33 cellular contexts compared by ENCODE assay signal in the genomic region with DNA sequence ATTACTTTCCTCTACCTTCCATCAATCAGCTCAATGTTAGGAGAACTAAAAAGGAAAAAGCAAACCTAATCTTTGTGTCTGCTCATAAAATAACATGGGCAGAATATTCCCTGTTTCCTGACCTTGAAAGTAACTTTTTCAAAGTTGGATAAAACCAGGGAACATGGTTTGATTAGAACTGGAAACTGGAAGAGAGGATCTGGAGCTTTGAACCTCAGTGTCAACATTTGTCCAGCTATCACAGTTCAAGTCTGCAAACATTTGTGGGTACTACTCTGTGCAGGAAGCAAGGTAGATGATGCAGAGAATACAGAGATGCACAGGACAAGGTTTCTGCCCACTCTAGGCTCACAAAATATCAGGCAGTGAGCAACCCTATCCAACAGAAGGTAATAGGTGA.
"Had no signal": no experiment of that assay in that cellular context is flagged by ENCODE, and none has a peak within 500 bp of the region (broad histone marks: within the 10 kb centered on the region; RNA-seq: fewer than 3 reads in every experiment).

No MANE protein-coding gene starts in this region.

- H3K27ac ChIP-seq: body of pancreas, cardiac muscle cell, coronary artery, dorsolateral prefrontal cortex, foreskin keratinocyte, gastrocnemius medialis, WERI-Rb-1 had no signal

- ATAC-seq: activated CD4-positive, CD25-positive, alpha-beta regulatory T cell treated with anti-CD3 and anti-CD28 coated beads, Interleukin-2, amount 50 U/mL, for 24 hours; activated CD8-positive, alpha-beta T cell treated with anti-CD3 and anti-CD28 coated beads for 36 hours; activated T-cell treated with anti-CD3 and anti-CD28 coated beads, Interleukin-2, amount 50 U/mL, for 4 hours; activated T-helper 17 cell treated with anti-CD3 and anti-CD28 coated beads, Interleukin-2, amount 50 U/mL, for 72 hours; body of pancreas; esophagus mucosa; foreskin keratinocyte; gastrocnemius medialis; T-helper 17 cell had no signal

- H3K4me1 ChIP-seq: body of pancreas, foreskin keratinocyte, gastrocnemius medialis had no signal

- H3K36me3 Mint-ChIP-seq: activated naive CD8-positive, alpha-beta T cell had no signal

- H3K27ac Mint-ChIP-seq: activated B cell treated with CpG ODN at 0.5 μM for 24 hours; activated CD8-positive, alpha-beta T cell treated with anti-CD3 and anti-CD28 coated beads for 36 hours; activated naive CD8-positive, alpha-beta T cell; activated T-helper 17 cell treated with anti-CD3 and anti-CD28 coated beads, Interleukin-2, amount 50 U/mL, for 72 hours; dendritic cell treated with granulocyte-macrophage colony-stimulating factor and Interleukin-4, amounts not matched to agents 40 ng/mL and 50 ng/mL, for 4 days; endodermal cell; T-helper 17 cell; T-helper 2 cell treated with Interferon-gamma antibody and Interleukin-4, amounts not matched to agents 5 μg/mL and 100 μg/mL, for 36 hours had no signal

- H3K4me1 Mint-ChIP-seq: activated T-helper 17 cell treated with anti-CD3 and anti-CD28 coated beads, Interleukin-2, amount 50 U/mL, for 72 hours had no signal

- H3K9me3 Mint-ChIP-seq: activated B cell treated with CpG ODN at 0.5 μM for 24 hours; activated CD8-positive, alpha-beta T cell treated with anti-CD3 and anti-CD28 coated beads for 36 hours; activated T-cell treated with anti-CD3 and anti-CD28 coated beads, Interleukin-2, amount 50 U/mL, for 4 hours; activated T-helper 17 cell treated with anti-CD3 and anti-CD28 coated beads, Interleukin-2, amount 50 U/mL, for 72 hours; dendritic cell treated with granulocyte-macrophage colony-stimulating factor and Interleukin-4, amounts not matched to agents 40 ng/mL and 50 ng/mL, for 4 days; T-helper 2 cell treated with Interferon-gamma antibody and Interleukin-4, amounts not matched to agents 5 μg/mL and 100 μg/mL, for 36 hours had no signal

- DNase-seq: activated B cell treated with CpG ODN at 0.5 μM for 24 hours; activated CD4-positive, alpha-beta T cell treated with anti-CD3 and anti-CD28 coated beads for 48 hours; activated CD4-positive, alpha-beta T cell treated with anti-CD3 and anti-CD28 coated beads, Interleukin-2, amount 50 U/mL, for 1 hour; activated CD4-positive, alpha-beta T cell treated with anti-CD3 and anti-CD28 coated beads, Interleukin-2, amount 50 U/mL, for 48 hours; activated CD8-positive, alpha-beta memory T cell treated with anti-CD3 and anti-CD28 coated beads for 24 hours; activated CD8-positive, alpha-beta T cell treated with anti-CD3 and anti-CD28 coated beads for 36 hours; activated effector memory CD4-positive, alpha-beta T cell treated with Interleukin-2 at 50 U/mL for 16 hours; activated gamma-delta T cell treated with Interleukin-2 at 50 U/mL for 16 hours; activated naive CD4-positive, alpha-beta T cell treated with anti-CD3 and anti-CD28 coated beads, Interleukin-2, amount 50 U/mL, for 16 hours; activated naive CD4-positive, alpha-beta T cell treated with Interleukin-2 at 50 U/mL for 16 hours; activated T-cell treated with anti-CD3 and anti-CD28 coated beads, Interleukin-2, amount 50 U/mL, for 4 hours; amniotic stem cell; anterior cingulate cortex; body of pancreas; central memory CD4-positive, alpha-beta T cell; dorsolateral prefrontal cortex; effector memory CD4-positive, alpha-beta T cell; endodermal cell; foreskin keratinocyte; gastrocnemius medialis; glutamatergic neuron; T-helper 1 cell; T-helper 17 cell; T1000; WERI-Rb-1 had no signal

- H3K9me3 ChIP-seq: body of pancreas, gastrocnemius medialis had no signal

- H3K4me3 Mint-ChIP-seq: activated B cell treated with CpG ODN at 0.5 μM for 24 hours; activated CD8-positive, alpha-beta T cell treated with anti-CD3 and anti-CD28 coated beads for 36 hours; activated naive CD8-positive, alpha-beta T cell; activated T-cell treated with anti-CD3 and anti-CD28 coated beads, Interleukin-2, amount 50 U/mL, for 4 hours; activated T-helper 17 cell treated with anti-CD3 and anti-CD28 coated beads, Interleukin-2, amount 50 U/mL, for 72 hours; dendritic cell treated with granulocyte-macrophage colony-stimulating factor and Interleukin-4, amounts not matched to agents 40 ng/mL and 50 ng/mL, for 4 days; endodermal cell; T-helper 17 cell; T-helper 2 cell treated with Interferon-gamma antibody and Interleukin-4, amounts not matched to agents 5 μg/mL and 100 μg/mL, for 36 hours had no signal

- H3K27me3 Mint-ChIP-seq: activated B cell treated with CpG ODN at 0.5 μM for 24 hours; activated T-helper 17 cell treated with anti-CD3 and anti-CD28 coated beads, Interleukin-2, amount 50 U/mL, for 72 hours; T-helper 17 cell had no signal

- H3K4me3 ChIP-seq: body of pancreas, cardiac muscle cell, coronary artery, dorsolateral prefrontal cortex, gastrocnemius medialis had no signal

- H3K27me3 ChIP-seq: body of pancreas, cardiac muscle cell, foreskin keratinocyte had no signal

- H3K36me3 ChIP-seq: cardiac muscle cell, gastrocnemius medialis, WERI-Rb-1 had no signal
